In genomic region chr20:24978493-24978892, GRCh38 we compare ENCODE assay signal across 27 cellular contexts. TPM values are rescaled to one million over a fixed set of nuclear protein-coding genes. Genes with fewer than 3 reads are reported as not detected.
DNase-seq lines count a peak whose midpoint lies in the region; ATAC-seq and TF ChIP-seq lines count a peak whose summit lies in the region.
"Had no signal": no experiment of that assay in that cellular context is flagged by ENCODE, and none has a peak within 500 bp of the region (broad histone marks: within the 10 kb centered on the region; RNA-seq: fewer than 3 reads in every experiment).

No MANE protein-coding gene starts in this region.

- no peak for ATAC-seq in natural killer cell
- no peak for ATAC-seq in natural killer cell treated with Interleukin-12 subunit alpha and Interleukin-12 subunit beta and Interleukin-15 and Interleukin-18, amount 100 ng/mL, for 72 hours
- ATAC-seq in HG02938 (IDR thresholded peaks at IDR 0.05; ENCODE audit: unreplicated experiment): no peak
- no peak for ATAC-seq in HG03095 (IDR thresholded peaks at IDR 0.05; ENCODE audit: unreplicated experiment)
- ATAC-seq in GM19351 (IDR thresholded peaks at IDR 0.05; ENCODE audit: unreplicated experiment): no peak
- ATAC-seq: upper lobe of right lung had no signal

- H3K14ac ChIP-seq in trophoblast cell (ENCODE audit: low read length): no peak overlapping the region

- intact Hi-C loops in natural killer cell (cut with micrococcal nuclease): no loop called here
- intact Hi-C loops in posterior cingulate gyrus (cut with DNase I): no loop called here

- no peaks in the 10 kb centered on the region for H3K79me2 ChIP-seq in trophoblast cell (ENCODE audit: control insufficient read depth, insufficient read depth, low read length, poor library complexity)

- H3K27ac ChIP-seq in trophoblast cell (ENCODE audit: low read depth, low read length): no peak overlapping the region
- H3K27ac ChIP-seq: brain microvascular endothelial cell, upper lobe of right lung had no signal

- no peak overlapping the region for H2AK5ac ChIP-seq in trophoblast cell (ENCODE audit: low read length)

- no peak overlapping the region for H2AFZ ChIP-seq in trophoblast cell (ENCODE audit: insufficient read depth, low read length, poor library complexity)

- H3K27ac Mint-ChIP-seq in natural killer cell: peak overlapping the region; percentile 89 to 94
- peak overlapping the region in 1 of 2 donors; percentile 96 for H3K27ac Mint-ChIP-seq in natural killer cell treated with Interleukin-12 subunit alpha and Interleukin-12 subunit beta and Interleukin-15 and Interleukin-18, amount 100 ng/mL, for 72 hours
- H3K27ac Mint-ChIP-seq: memory B cell had no signal

- H3K4me3 Mint-ChIP-seq in natural killer cell: peak overlapping the region; percentile 28
- no peak overlapping the region for H3K4me3 Mint-ChIP-seq in natural killer cell treated with Interleukin-12 subunit alpha and Interleukin-12 subunit beta and Interleukin-15 and Interleukin-18, amount 100 ng/mL, for 72 hours
- H3K4me3 Mint-ChIP-seq: memory B cell had no signal

- H3K9me3 Mint-ChIP-seq in natural killer cell: no peaks in the 10 kb centered on the region
- H3K9me3 Mint-ChIP-seq in natural killer cell treated with Interleukin-12 subunit alpha and Interleukin-12 subunit beta and Interleukin-15 and Interleukin-18, amount 100 ng/mL, for 72 hours: peaks cover 3% of the 10 kb centered on the region

- no peaks in the 10 kb centered on the region for H3K79me1 ChIP-seq in trophoblast cell (ENCODE audit: low read length)

- H3K27me3 ChIP-seq in trophoblast cell (ENCODE audit: insufficient read depth, low read length): no peaks in the 10 kb centered on the region
- H3K27me3 ChIP-seq: brain microvascular endothelial cell, upper lobe of right lung had no signal

- TF ChIP-seq CTCF in natural killer cell (IDR thresholded peaks at IDR 0.05): no peak

- WGBS in trophoblast cell (ENCODE audit: extremely low coverage, insufficient coverage, insufficient read length): no CpG with 5 or more reads among the region's 8 CpGs

- H3K27me3 Mint-ChIP-seq in natural killer cell (ENCODE audit: low read depth in 2 of 2): no peaks in the 10 kb centered on the region
- no peaks in the 10 kb centered on the region for H3K27me3 Mint-ChIP-seq in natural killer cell treated with Interleukin-12 subunit alpha and Interleukin-12 subunit beta and Interleukin-15 and Interleukin-18, amount 100 ng/mL, for 72 hours
- H3K27me3 Mint-ChIP-seq: memory B cell had no signal

- no peak overlapping the region for H3K4me2 ChIP-seq in trophoblast cell (ENCODE audit: low read length)

- H3K23ac ChIP-seq in trophoblast cell (ENCODE audit: low read length): no peak overlapping the region

- H2BK12ac ChIP-seq in trophoblast cell (ENCODE audit: low read length): no peak overlapping the region

- DNase-seq in natural killer cell (no peak), hippocampal formation (lab: John Stamatoyannopoulos, UW) (peak; percentile 63 to 77), posterior cingulate gyrus (peak; percentile 63 to 97 (median 76)), trophoblast cell (no peak)
- no peak for DNase-seq in natural killer cell treated with Interleukin-12 subunit alpha and Interleukin-12 subunit beta and Interleukin-15 and Interleukin-18, amount 100 ng/mL, for 72 hours (ENCODE audit: low spot score)
- DNase-seq: activated CD4-positive, alpha-beta T cell treated with anti-CD3 and anti-CD28 coated beads, Interleukin-2, amount 50 U/mL, for 48 hours; activated effector memory CD4-positive, alpha-beta T cell treated with Interleukin-2 at 50 U/mL for 16 hours; brain microvascular endothelial cell; cortex of kidney; DMS79; HCEC 1CT; NCI-H1092; NCI-H2029; NCI-H2227 treated with DMSO at 0.1 percent for 48 hours; NCI-H748 treated with DMSO at 0.1 percent for 48 hours; RPMI8226; T-helper 1 cell had no signal

- H3K4ac ChIP-seq in trophoblast cell (ENCODE audit: low read depth, low read length): no peak overlapping the region

- H3K18ac ChIP-seq in trophoblast cell (ENCODE audit: low read length): no peak overlapping the region

- peaks cover 98 to 100% of the 10 kb centered on the region in 2 donors for H3K4me1 Mint-ChIP-seq in natural killer cell
- peaks cover 81 to 83% of the 10 kb centered on the region in 2 donors for H3K4me1 Mint-ChIP-seq in natural killer cell treated with Interleukin-12 subunit alpha and Interleukin-12 subunit beta and Interleukin-15 and Interleukin-18, amount 100 ng/mL, for 72 hours (ENCODE audit: low read depth in 2 of 2)

- H3K36me3 Mint-ChIP-seq in natural killer cell: peaks cover 51% of the 10 kb centered on the region
- H3K36me3 Mint-ChIP-seq in natural killer cell treated with Interleukin-12 subunit alpha and Interleukin-12 subunit beta and Interleukin-15 and Interleukin-18, amount 100 ng/mL, for 72 hours: peaks cover 58% of the 10 kb centered on the region

- H3K9ac ChIP-seq in trophoblast cell (ENCODE audit: low read length): no peak overlapping the region

- no peak overlapping the region for H4K91ac ChIP-seq in trophoblast cell (ENCODE audit: low read depth, low read length)

- no peak overlapping the region for H2BK5ac ChIP-seq in trophoblast cell (ENCODE audit: low read depth, low read length, poor library complexity)

- H4K12ac ChIP-seq in trophoblast cell (ENCODE audit: low read depth, low read length): no peak overlapping the region

- no peak overlapping the region for H3K4me3 ChIP-seq in trophoblast cell (ENCODE audit: low read depth, low read length)
- H3K4me3 ChIP-seq: upper lobe of right lung had no signal

- H3K4me1 ChIP-seq in trophoblast cell (ENCODE audit: control insufficient read depth in 1 of 2, insufficient read depth in 2 of 2, low read length in 2 of 2): no peaks in the 10 kb centered on the region
- H3K4me1 ChIP-seq: upper lobe of right lung had no signal

- peaks cover 20 to 27% of the 10 kb centered on the region in 2 experiments for H3K36me3 ChIP-seq in trophoblast cell (ENCODE audit: control insufficient read depth in 1 of 2, insufficient read depth in 2 of 2, low read length in 2 of 2)

- H4K8ac ChIP-seq in trophoblast cell (ENCODE audit: low read depth, low read length): no peak overlapping the region

- no peak overlapping the region for H2BK120ac ChIP-seq in trophoblast cell (ENCODE audit: insufficient read depth, low read length, poor library complexity)

- H3K9me3 ChIP-seq in trophoblast cell (ENCODE audit: insufficient read depth, low read depth, low read length): peaks cover 15% of the 10 kb centered on the region
- H3K9me3 ChIP-seq: upper lobe of right lung had no signal

RNA-seq across cellular contexts. Expression of gene APMAP, which starts 14.1 kb away (rescaled TPM):
- 100 to 1,000 TPM; 205 to 212 (median 207) TPM for total RNA-seq in natural killer cell
- total RNA-seq in natural killer cell treated with Interleukin-12 subunit alpha and Interleukin-12 subunit beta and Interleukin-15 and Interleukin-18, amount 100 ng/mL, for 72 hours: 100 to 1,000 TPM; 109 to 206 TPM
- polyA plus RNA-seq in trophoblast cell (2013): 60.5 and 62.0 TPM in 2 replicates

RNA-seq across cellular contexts. Expression of gene CST7, which starts 29.4 kb away (rescaled TPM):
- total RNA-seq in natural killer cell: 100 to 1,000 TPM; 590 to 700 (median 619) TPM
- 100 to 1,000 TPM in 1 of 2 donors, 10 to 100 TPM in 1; 77.8 to 129 TPM for total RNA-seq in natural killer cell treated with Interleukin-12 subunit alpha and Interleukin-12 subunit beta and Interleukin-15 and Interleukin-18, amount 100 ng/mL, for 72 hours
- polyA plus RNA-seq in trophoblast cell (2013): 0.74 and 0.86 TPM in 2 replicates
- total RNA-seq: A673, fibroblast of lung, glomerular endothelial cell, osteoblast had no signal
- polyA plus RNA-seq: BJ, fibroblast of lung had no signal

Comparison
In these comparisons a context has a peak if more than half of its experiments do, and no peak if none do; other contexts are left out.
1. RNA of gene CST7, which starts 29.4 kb away (total RNA-seq): 590 to 700 TPM in natural killer cell; 77.8 to 129 TPM in natural killer cell treated with Interleukin-12 subunit alpha and Interleukin-12 subunit beta and Interleukin-15 and Interleukin-18, amount 100 ng/mL, for 72 hours; every median in the first group is over 4 times any median in the second.
2. DNase-seq: peak in hippocampal formation (2 of 2) and posterior cingulate gyrus (10 of 10); none in natural killer cell (single experiment), natural killer cell treated with Interleukin-12 subunit alpha and Interleukin-12 subunit beta and Interleukin-15 and Interleukin-18, amount 100 ng/mL, for 72 hours (single experiment) and trophoblast cell (0 of 2).